In the genomic region with DNA sequence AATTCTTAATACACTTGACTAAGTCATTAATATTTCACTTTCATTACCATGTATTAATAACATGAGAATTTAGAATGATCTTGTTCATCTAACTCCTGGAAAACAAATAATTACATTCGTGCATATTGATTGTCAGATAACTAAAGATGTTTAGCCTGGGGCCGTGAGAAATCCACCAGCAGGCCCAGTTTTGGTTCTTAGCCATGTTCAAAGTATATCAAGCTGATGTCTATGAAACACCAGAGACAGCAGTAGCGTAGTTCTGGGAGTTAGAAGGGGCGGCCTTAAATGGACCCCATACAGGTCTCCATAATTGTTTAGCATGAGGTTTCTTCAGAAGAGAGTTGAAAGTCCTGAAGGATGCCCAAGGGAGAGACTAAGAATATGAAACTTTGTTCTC, we compare ENCODE assay signal across 26 cellular contexts.
"Had no signal": no experiment of that assay in that cellular context is flagged by ENCODE, and none has a peak within 500 bp of the region (broad histone marks: within the 10 kb centered on the region; RNA-seq: fewer than 3 reads in every experiment).

No MANE protein-coding gene starts in this region.

- ATAC-seq: naive thymus-derived CD8-positive, alpha-beta T cell; natural killer cell treated with Interleukin-12 subunit alpha and Interleukin-12 subunit beta and Interleukin-15 and Interleukin-18, amount 100 ng/mL, for 72 hours; right cardiac atrium; right lobe of liver; stimulated activated effector memory CD8-positive, alpha-beta T cell treated with anti-CD3 and anti-CD28 coated beads, Interleukin-12 subunit alpha, Interleukin-12 subunit beta, amount 100 ng/mL, for 72 hours; stimulated activated naive B cell treated with anti-CD40 and anti-IgM and Interleukin-4, amounts not matched to agents 10 μg/mL and 1 μg/mL and 100 μg/mL, for 72 hours had no signal

- H3K9me3 ChIP-seq: neutrophil, pancreas, prostate gland, right lobe of liver, sigmoid colon, stomach, thoracic aorta, thyroid gland, tibial nerve, upper lobe of left lung, vagina had no signal

- H3K27ac ChIP-seq: neutrophil, pancreas, prostate gland, right lobe of liver, sigmoid colon, stomach, thoracic aorta, thyroid gland, tibial nerve, upper lobe of left lung, vagina had no signal

- H3K4me3 ChIP-seq: pancreas, prostate gland, right lobe of liver, sigmoid colon, stomach, thoracic aorta, thyroid gland, tibial nerve, upper lobe of left lung, vagina had no signal

- H3K27me3 ChIP-seq: neutrophil, pancreas, right lobe of liver, sigmoid colon, stomach, thyroid gland, tibial nerve, upper lobe of left lung, vagina had no signal

- DNase-seq: naive thymus-derived CD8-positive, alpha-beta T cell; nephron progenitor cell; nucleus accumbens; retina; right cardiac atrium; right lobe of liver; sigmoid colon; small intestine; stimulated activated CD4-positive, alpha-beta T cell treated with anti-CD3 and anti-CD28 coated beads, Interleukin-15, amount 100 ng/mL, for 24 hours; stimulated activated CD4-positive, alpha-beta T cell treated with anti-CD3 and anti-CD28 coated beads, Interleukin-2, amount 100 ng/mL, for 24 hours; stimulated activated CD4-positive, alpha-beta T cell treated with anti-CD3 and anti-CD28 coated beads, Interleukin-2, amount 100 ng/mL, for 48 hours; stimulated activated CD4-positive, alpha-beta T cell treated with anti-CD3 and anti-CD28 coated beads, Interleukin-4, amount 100 ng/mL, for 24 hours; stimulated activated naive B cell treated with anti-CD40 and anti-IgM and Interleukin-4, amounts not matched to agents 10 μg/mL and 1 μg/mL and 100 μg/mL, for 72 hours; stimulated activated naive CD4-positive, alpha-beta T cell treated with Interleukin-2 at 50 U/mL for 16 hours; stomach; thyroid gland; trophoblast cell; upper lobe of left lung had no signal

- H3K36me3 ChIP-seq: neutrophil, pancreas, prostate gland, right lobe of liver, sigmoid colon, stomach, thoracic aorta, thyroid gland, tibial nerve, upper lobe of left lung, vagina had no signal

- H3K4me1 ChIP-seq: pancreas, prostate gland, right lobe of liver, sigmoid colon, thyroid gland, tibial nerve, upper lobe of left lung, vagina had no signal
